1 cellular context compared by ENCODE assay signal in the genomic region with DNA sequence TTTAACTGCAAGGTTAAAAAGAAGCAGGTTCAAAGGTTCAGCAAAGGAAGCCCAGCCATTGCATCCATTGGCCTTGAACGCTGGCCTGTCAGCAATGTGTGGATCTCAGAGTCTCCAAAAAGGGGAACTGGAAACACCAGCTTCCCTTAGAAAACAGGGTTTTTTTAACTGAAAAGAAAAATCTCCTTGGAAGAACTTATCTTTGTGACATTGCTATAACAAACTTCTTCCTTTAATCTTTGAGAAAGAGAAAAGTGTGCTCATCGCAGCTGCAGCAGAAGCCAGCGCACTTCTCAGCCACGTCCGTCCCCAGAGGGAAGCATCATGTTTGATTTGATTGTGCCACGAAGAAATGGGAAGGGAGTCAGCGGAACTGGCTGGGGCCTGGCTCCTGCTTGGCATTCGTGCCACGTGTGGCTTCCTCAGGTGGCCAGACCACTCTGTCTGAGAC.
TF ChIP-seq lines count a peak whose summit lies in the region.

No MANE protein-coding gene starts in this region.

TF ChIP-seq in H1, 55 proteins besides CTCF, POLR2A, EP300 and RAD21:
- TF ChIP-seq TAF7 (optimal IDR thresholded peaks at IDR 0.05; ENCODE audit: borderline replicate concordance, low read depth, low read length) (no peak), YY1 (IDR thresholded peaks at IDR 0.05; ENCODE audit: low read depth, low read length) (no peak), GABPA (IDR thresholded peaks at IDR 0.05; ENCODE audit: borderline replicate concordance, insufficient read depth, low read length) (no peak), TEAD4 (IDR thresholded peaks at IDR 0.05; ENCODE audit: low read depth, low read length) (no peak), CHD1 (IDR thresholded peaks at IDR 0.05; ENCODE audit: low read depth, low read length) (no peak), CBX5 (IDR thresholded peaks at IDR 0.05; ENCODE audit: low read depth, low read length) (no peak), JUN (IDR thresholded peaks at IDR 0.05; ENCODE audit: low read depth, low read length) (no peak), BCL11A (IDR thresholded peaks at IDR 0.05; ENCODE audit: low read depth in 2 of 2, low read length in 2 of 2) (no peak), CREB1 (IDR thresholded peaks at IDR 0.05) (no peak), RXRA (IDR thresholded peaks at IDR 0.05; ENCODE audit: insufficient read depth, low read depth, low read length) (no peak), NANOG (IDR thresholded peaks at IDR 0.05; ENCODE audit: insufficient read depth, low read depth, low read length, poor library complexity, severe bottlenecking) (no peak), CEBPB (IDR thresholded peaks at IDR 0.05; ENCODE audit: low read depth, low read length) (no peak), RBBP5 (IDR thresholded peaks at IDR 0.05; ENCODE audit: borderline replicate concordance, low read depth, low read length) (no peak), KDM1A (IDR thresholded peaks at IDR 0.05; ENCODE audit: borderline replicate concordance, low read length) (no peak)
- TF ChIP-seq, protein P1, sequence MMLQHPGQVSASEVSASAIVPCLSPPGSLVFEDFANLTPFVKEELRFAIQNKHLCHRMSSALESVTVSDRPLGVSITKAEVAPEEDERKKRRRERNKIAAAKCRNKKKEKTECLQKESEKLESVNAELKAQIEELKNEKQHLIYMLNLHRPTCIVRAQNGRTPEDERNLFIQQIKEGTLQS (IDR thresholded peaks at IDR 0.05; ENCODE audit: insufficient read depth, low read depth, low read length): no peak
- TF ChIP-seq, protein P2, sequence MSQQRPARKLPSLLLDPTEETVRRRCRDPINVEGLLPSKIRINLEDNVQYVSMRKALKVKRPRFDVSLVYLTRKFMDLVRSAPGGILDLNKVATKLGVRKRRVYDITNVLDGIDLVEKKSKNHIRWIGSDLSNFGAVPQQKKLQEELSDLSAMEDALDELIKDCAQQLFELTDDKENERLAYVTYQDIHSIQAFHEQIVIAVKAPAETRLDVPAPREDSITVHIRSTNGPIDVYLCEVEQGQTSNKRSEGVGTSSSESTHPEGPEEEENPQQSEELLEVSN (IDR thresholded peaks at IDR 0.05): no peak
- TF ChIP-seq, protein P3, sequence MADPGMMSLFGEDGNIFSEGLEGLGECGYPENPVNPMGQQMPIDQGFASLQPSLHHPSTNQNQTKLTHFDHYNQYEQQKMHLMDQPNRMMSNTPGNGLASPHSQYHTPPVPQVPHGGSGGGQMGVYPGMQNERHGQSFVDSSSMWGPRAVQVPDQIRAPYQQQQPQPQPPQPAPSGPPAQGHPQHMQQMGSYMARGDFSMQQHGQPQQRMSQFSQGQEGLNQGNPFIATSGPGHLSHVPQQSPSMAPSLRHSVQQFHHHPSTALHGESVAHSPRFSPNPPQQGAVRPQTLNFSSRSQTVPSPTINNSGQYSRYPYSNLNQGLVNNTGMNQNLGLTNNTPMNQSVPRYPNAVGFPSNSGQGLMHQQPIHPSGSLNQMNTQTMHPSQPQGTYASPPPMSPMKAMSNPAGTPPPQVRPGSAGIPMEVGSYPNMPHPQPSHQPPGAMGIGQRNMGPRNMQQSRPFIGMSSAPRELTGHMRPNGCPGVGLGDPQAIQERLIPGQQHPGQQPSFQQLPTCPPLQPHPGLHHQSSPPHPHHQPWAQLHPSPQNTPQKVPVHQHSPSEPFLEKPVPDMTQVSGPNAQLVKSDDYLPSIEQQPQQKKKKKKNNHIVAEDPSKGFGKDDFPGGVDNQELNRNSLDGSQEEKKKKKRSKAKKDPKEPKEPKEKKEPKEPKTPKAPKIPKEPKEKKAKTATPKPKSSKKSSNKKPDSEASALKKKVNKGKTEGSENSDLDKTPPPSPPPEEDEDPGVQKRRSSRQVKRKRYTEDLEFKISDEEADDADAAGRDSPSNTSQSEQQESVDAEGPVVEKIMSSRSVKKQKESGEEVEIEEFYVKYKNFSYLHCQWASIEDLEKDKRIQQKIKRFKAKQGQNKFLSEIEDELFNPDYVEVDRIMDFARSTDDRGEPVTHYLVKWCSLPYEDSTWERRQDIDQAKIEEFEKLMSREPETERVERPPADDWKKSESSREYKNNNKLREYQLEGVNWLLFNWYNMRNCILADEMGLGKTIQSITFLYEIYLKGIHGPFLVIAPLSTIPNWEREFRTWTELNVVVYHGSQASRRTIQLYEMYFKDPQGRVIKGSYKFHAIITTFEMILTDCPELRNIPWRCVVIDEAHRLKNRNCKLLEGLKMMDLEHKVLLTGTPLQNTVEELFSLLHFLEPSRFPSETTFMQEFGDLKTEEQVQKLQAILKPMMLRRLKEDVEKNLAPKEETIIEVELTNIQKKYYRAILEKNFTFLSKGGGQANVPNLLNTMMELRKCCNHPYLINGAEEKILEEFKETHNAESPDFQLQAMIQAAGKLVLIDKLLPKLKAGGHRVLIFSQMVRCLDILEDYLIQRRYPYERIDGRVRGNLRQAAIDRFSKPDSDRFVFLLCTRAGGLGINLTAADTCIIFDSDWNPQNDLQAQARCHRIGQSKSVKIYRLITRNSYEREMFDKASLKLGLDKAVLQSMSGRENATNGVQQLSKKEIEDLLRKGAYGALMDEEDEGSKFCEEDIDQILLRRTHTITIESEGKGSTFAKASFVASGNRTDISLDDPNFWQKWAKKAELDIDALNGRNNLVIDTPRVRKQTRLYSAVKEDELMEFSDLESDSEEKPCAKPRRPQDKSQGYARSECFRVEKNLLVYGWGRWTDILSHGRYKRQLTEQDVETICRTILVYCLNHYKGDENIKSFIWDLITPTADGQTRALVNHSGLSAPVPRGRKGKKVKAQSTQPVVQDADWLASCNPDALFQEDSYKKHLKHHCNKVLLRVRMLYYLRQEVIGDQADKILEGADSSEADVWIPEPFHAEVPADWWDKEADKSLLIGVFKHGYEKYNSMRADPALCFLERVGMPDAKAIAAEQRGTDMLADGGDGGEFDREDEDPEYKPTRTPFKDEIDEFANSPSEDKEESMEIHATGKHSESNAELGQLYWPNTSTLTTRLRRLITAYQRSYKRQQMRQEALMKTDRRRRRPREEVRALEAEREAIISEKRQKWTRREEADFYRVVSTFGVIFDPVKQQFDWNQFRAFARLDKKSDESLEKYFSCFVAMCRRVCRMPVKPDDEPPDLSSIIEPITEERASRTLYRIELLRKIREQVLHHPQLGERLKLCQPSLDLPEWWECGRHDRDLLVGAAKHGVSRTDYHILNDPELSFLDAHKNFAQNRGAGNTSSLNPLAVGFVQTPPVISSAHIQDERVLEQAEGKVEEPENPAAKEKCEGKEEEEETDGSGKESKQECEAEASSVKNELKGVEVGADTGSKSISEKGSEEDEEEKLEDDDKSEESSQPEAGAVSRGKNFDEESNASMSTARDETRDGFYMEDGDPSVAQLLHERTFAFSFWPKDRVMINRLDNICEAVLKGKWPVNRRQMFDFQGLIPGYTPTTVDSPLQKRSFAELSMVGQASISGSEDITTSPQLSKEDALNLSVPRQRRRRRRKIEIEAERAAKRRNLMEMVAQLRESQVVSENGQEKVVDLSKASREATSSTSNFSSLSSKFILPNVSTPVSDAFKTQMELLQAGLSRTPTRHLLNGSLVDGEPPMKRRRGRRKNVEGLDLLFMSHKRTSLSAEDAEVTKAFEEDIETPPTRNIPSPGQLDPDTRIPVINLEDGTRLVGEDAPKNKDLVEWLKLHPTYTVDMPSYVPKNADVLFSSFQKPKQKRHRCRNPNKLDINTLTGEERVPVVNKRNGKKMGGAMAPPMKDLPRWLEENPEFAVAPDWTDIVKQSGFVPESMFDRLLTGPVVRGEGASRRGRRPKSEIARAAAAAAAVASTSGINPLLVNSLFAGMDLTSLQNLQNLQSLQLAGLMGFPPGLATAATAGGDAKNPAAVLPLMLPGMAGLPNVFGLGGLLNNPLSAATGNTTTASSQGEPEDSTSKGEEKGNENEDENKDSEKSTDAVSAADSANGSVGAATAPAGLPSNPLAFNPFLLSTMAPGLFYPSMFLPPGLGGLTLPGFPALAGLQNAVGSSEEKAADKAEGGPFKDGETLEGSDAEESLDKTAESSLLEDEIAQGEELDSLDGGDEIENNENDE (IDR thresholded peaks at IDR 0.05; ENCODE audit: insufficient replicate concordance, low read length): no peak
- TF ChIP-seq, protein P4, sequence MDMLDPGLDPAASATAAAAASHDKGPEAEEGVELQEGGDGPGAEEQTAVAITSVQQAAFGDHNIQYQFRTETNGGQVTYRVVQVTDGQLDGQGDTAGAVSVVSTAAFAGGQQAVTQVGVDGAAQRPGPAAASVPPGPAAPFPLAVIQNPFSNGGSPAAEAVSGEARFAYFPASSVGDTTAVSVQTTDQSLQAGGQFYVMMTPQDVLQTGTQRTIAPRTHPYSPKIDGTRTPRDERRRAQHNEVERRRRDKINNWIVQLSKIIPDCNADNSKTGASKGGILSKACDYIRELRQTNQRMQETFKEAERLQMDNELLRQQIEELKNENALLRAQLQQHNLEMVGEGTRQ (IDR thresholded peaks at IDR 0.05; ENCODE audit: low read length): no peak
TF ChIP-seq in H1: peak in this region for 0.
